In the genomic region with DNA sequence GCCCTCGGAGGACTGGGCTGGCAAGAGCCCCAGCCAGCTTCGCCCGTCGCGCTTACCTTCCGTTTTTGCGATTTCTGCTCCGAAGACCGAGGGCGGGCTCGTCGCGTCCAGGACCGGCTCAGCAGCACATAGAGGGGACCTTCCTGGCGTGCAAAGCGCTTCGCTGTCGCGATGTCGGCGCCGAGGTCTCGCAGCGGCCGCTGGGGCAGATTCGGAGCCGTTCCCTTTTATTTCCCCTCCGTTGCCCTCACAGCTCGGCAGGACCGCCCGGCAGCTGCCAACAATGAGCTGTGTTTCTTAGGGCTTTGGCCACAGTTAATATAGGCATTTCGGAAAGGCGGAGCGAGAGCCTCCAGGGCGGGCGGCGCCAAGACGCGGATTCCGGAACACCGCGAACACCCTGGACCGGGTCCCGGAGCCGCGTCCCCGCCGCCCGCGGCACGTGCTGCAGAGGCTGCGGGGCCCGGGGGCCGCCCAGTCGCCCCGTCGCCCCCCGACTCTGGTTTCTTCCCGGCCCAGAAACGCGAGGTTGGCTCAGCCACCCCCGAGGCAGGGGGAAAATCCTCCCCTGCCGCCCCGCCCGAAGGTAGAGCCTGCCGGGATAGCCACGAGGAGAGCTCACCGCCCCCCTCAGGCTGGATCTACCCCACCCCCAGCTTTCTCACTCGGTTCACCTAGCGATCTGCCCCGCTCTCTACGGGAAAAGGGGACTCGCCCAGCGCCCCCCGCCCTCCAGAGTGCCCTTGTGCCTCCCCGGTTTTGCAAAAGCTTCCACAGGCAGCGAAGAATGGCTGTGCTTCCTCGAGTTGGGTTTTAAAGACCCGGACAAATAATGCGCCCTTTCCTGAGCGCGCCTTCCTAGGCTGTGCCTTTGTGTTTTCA, we compare ENCODE assay signal across 8 cellular contexts. TPM values are rescaled to one million over a fixed set of nuclear protein-coding genes. Genes with fewer than 3 reads are reported as not detected.
A peak's percentile ranks its signal among the peaks of the same experiment; 100 is the strongest.
DNase-seq lines count a peak whose midpoint lies in the region; ATAC-seq and TF ChIP-seq lines count a peak whose summit lies in the region.

A gene with protein sequence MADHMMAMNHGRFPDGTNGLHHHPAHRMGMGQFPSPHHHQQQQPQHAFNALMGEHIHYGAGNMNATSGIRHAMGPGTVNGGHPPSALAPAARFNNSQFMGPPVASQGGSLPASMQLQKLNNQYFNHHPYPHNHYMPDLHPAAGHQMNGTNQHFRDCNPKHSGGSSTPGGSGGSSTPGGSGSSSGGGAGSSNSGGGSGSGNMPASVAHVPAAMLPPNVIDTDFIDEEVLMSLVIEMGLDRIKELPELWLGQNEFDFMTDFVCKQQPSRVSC (minus strand): TSS at position 292 of the 882 bp plus-strand sequence. CDS start 704 bp downstream, outside the sequence.

- ATAC-seq in HG02852 (IDR thresholded peaks at IDR 0.05; ENCODE audit: unreplicated experiment), result peak; percentile 59
- peak; percentile 78 to 86 (median 82) for ATAC-seq in psoas muscle

- H3K4me3 Mint-ChIP-seq in T-helper 1 cell treated with Interleukin-12 subunit alpha and Interleukin-12 subunit beta and Interleukin-4 antibody, amounts not matched to agents 30 μg/mL and 1 μg/mL, for 36 hours, result peak within 1 kb of the TSS; percentile 100

- DNase-seq in GM13976 (ENCODE audit: low spot score), result peak; percentile 88
- DNase-seq in NCI-H146 (lab: John Stamatoyannopoulos, UW), result peak; percentile 98
- peak; percentile 92 for DNase-seq in amniotic stem cell (lab: John Stamatoyannopoulos, UW)
- peak; percentile 92 for DNase-seq in left ventricle myocardium inferior
- peak; percentile 93 to 96 for DNase-seq in psoas muscle

- WGBS in psoas muscle, 3 donors, result 1% methylated on average over 62 to 82 of the region's 82 CpGs
- under 1% methylated on average over 82 of the region's 82 CpGs for WGBS in urinary bladder

- H3K27ac Mint-ChIP-seq in T-helper 1 cell treated with Interleukin-12 subunit alpha and Interleukin-12 subunit beta and Interleukin-4 antibody, amounts not matched to agents 30 μg/mL and 1 μg/mL, for 36 hours, result peak within 1 kb of the TSS; percentile 100

- peak within 1 kb of the TSS; percentile 96 for H3K27ac ChIP-seq in left ventricle myocardium inferior (replicated peaks)
- peak within 1 kb of the TSS; percentile 98 for H3K27ac ChIP-seq in psoas muscle
- peak within 1 kb of the TSS; percentile 91 for H3K27ac ChIP-seq in urinary bladder (ENCODE audit: low read depth)

- peaks cover 8% of the 10 kb centered on the region for H3K36me3 ChIP-seq in left ventricle myocardium inferior
- H3K36me3 ChIP-seq in psoas muscle (ENCODE audit: insufficient read depth in 1 of 2, low read depth in 1 of 2), result peaks cover 4 to 19% of the 10 kb centered on the region in 2 donors
- no peaks in the 10 kb centered on the region for H3K36me3 ChIP-seq in urinary bladder (ENCODE audit: insufficient read depth)

- H3K9me3 ChIP-seq in left ventricle myocardium inferior (replicated peaks), result no peaks in the 10 kb centered on the region
- no peaks in the 10 kb centered on the region for H3K9me3 ChIP-seq in psoas muscle

- H3K27me3 Mint-ChIP-seq in T-helper 1 cell treated with Interleukin-12 subunit alpha and Interleukin-12 subunit beta and Interleukin-4 antibody, amounts not matched to agents 30 μg/mL and 1 μg/mL, for 36 hours (ENCODE audit: low read depth), result no peaks in the 10 kb centered on the region

- no peak for TF ChIP-seq CTCF in GM13976 (IDR thresholded peaks at IDR 0.05; ENCODE audit: borderline replicate concordance, control extremely low read depth, extremely low read depth, insufficient read depth, missing control alignments)
- TF ChIP-seq CTCF in left ventricle myocardium inferior (IDR thresholded peaks at IDR 0.05; ENCODE audit: borderline replicate concordance), result no peak
- TF ChIP-seq CTCF in psoas muscle (IDR thresholded peaks at IDR 0.05), result peak; percentile 25

- no peaks in the 10 kb centered on the region for H3K9me3 Mint-ChIP-seq in T-helper 1 cell treated with Interleukin-12 subunit alpha and Interleukin-12 subunit beta and Interleukin-4 antibody, amounts not matched to agents 30 μg/mL and 1 μg/mL, for 36 hours

- H3K4me3 ChIP-seq in left ventricle myocardium inferior (peak within 1 kb of the TSS; percentile 91), psoas muscle (peak within 1 kb of the TSS; percentile 80), urinary bladder (ENCODE audit: low read depth, low read length) (peak within 1 kb of the TSS; percentile 84)

- peaks cover 34% of the 10 kb centered on the region for H3K4me1 Mint-ChIP-seq in T-helper 1 cell treated with Interleukin-12 subunit alpha and Interleukin-12 subunit beta and Interleukin-4 antibody, amounts not matched to agents 30 μg/mL and 1 μg/mL, for 36 hours (ENCODE audit: low read depth)

- H3K27me3 ChIP-seq in left ventricle myocardium inferior (ENCODE audit: low read depth), result no peaks in the 10 kb centered on the region
- no peaks in the 10 kb centered on the region for H3K27me3 ChIP-seq in psoas muscle (ENCODE audit: insufficient read depth in 3 of 3, low read length in 2 of 3)

- H3K36me3 Mint-ChIP-seq in T-helper 1 cell treated with Interleukin-12 subunit alpha and Interleukin-12 subunit beta and Interleukin-4 antibody, amounts not matched to agents 30 μg/mL and 1 μg/mL, for 36 hours (ENCODE audit: low read depth), result peaks cover 36% of the 10 kb centered on the region

- H3K4me1 ChIP-seq in left ventricle myocardium inferior (peaks cover 61% of the 10 kb centered on the region), psoas muscle (peaks cover 26% of the 10 kb centered on the region), urinary bladder (ENCODE audit: insufficient read depth) (no peaks in the 10 kb centered on the region)

- intact Hi-C loops in left ventricle myocardium inferior (cut with micrococcal nuclease) (loop anchor here (10.0 kb wide), 3 partner anchors 380 to 1070 kb away; no protein-coding TSS in a partner anchor), psoas muscle (cut with DNase I) (loop anchor here (1.0 to 10.0 kb wide), 12 partner anchors 140 to 1550 kb away; no protein-coding TSS in a partner anchor)

- in situ Hi-C loops in GM13976 (cut with MboI; ENCODE audit: low sequenced_read_pairs, unreplicated experiment), result loop anchor here (25.0 kb wide), 1 partner anchor 513 kb away; no protein-coding TSS in a partner anchor

RNA-seq across cellular contexts. Expression of the gene that starts here (rescaled TPM):
- total RNA-seq in left ventricle myocardium inferior (105 TPM), psoas muscle (100 to 1,000 TPM in 2 of 4 donors, 10 to 100 TPM in 2; 33.8 to 154 (median 76.3) TPM), urinary bladder (32.4 TPM)
- polyA plus RNA-seq in psoas muscle (100 to 1,000 TPM in 2 of 3 donors, 10 to 100 TPM in 1; 15.3 to 414 (median 230) TPM), urinary bladder (70.8 TPM)

Comparison
In these comparisons a context has a peak if more than half of its experiments do, and no peak if none do; other contexts are left out.
1. Peak in every context shown above with its lines: DNase-seq, ATAC-seq, H3K4me3 ChIP-seq and H3K27ac ChIP-seq.